Comparison of ENCODE assay signal across 23 cellular contexts in genomic region chr9:7289773-7290172, GRCh38.
DNase-seq lines count a peak whose midpoint lies in the region; ATAC-seq and TF ChIP-seq lines count a peak whose summit lies in the region.
"Had no signal": no experiment of that assay in that cellular context is flagged by ENCODE, and none has a peak within 500 bp of the region (broad histone marks: within the 10 kb centered on the region; RNA-seq: fewer than 3 reads in every experiment).

No MANE protein-coding gene starts in this region.

- H3K27ac Mint-ChIP-seq in glutamatergic neuron (ENCODE audit: unreplicated experiment): no peak overlapping the region
- H3K27ac Mint-ChIP-seq: activated B cell treated with CpG ODN at 0.5 μM for 24 hours; activated CD4-positive, alpha-beta memory T cell treated with anti-CD3 and anti-CD28 coated beads for 36 hours; B cell; effector memory CD8-positive, alpha-beta T cell; naive B cell had no signal

- TF ChIP-seq CTCF in GM13976 (IDR thresholded peaks at IDR 0.05; ENCODE audit: borderline replicate concordance, control extremely low read depth, extremely low read depth, insufficient read depth, missing control alignments) (no peak), glutamatergic neuron (IDR thresholded peaks at IDR 0.05; ENCODE audit: partially characterized antibody, unreplicated experiment) (no peak)

- in situ Hi-C loops in GM13976 (cut with MboI; ENCODE audit: low sequenced_read_pairs, unreplicated experiment): loop anchor here (10.0 kb wide), 1 partner anchor 65 kb away; no protein-coding TSS in a partner anchor

- ATAC-seq in GM19328 (IDR thresholded peaks at IDR 0.05; ENCODE audit: unreplicated experiment) (peak; percentile 53), GM21723 (IDR thresholded peaks at IDR 0.05; ENCODE audit: unreplicated experiment) (peak; percentile 63), HG03175 (IDR thresholded peaks at IDR 0.05; ENCODE audit: unreplicated experiment) (peak; percentile 52)
- ATAC-seq: effector memory CD8-positive, alpha-beta T cell; right cardiac atrium had no signal

- H3K4me1 Mint-ChIP-seq in glutamatergic neuron (ENCODE audit: low read depth, unreplicated experiment): no peaks in the 10 kb centered on the region

- no peaks in the 10 kb centered on the region for H3K36me3 Mint-ChIP-seq in glutamatergic neuron (ENCODE audit: unreplicated experiment)
- H3K36me3 Mint-ChIP-seq: activated CD4-positive, alpha-beta memory T cell treated with anti-CD3 and anti-CD28 coated beads for 36 hours; naive B cell had no signal

- peaks cover 3% of the 10 kb centered on the region for H3K9me3 Mint-ChIP-seq in glutamatergic neuron (ENCODE audit: unreplicated experiment)
- H3K9me3 Mint-ChIP-seq: activated B cell treated with CpG ODN at 0.5 μM for 24 hours; activated CD4-positive, alpha-beta memory T cell treated with anti-CD3 and anti-CD28 coated beads for 36 hours; effector memory CD8-positive, alpha-beta T cell; naive B cell had no signal

- H3K4me3 Mint-ChIP-seq in glutamatergic neuron (ENCODE audit: unreplicated experiment): no peak overlapping the region
- H3K4me3 Mint-ChIP-seq: activated B cell treated with CpG ODN at 0.5 μM for 24 hours; activated CD4-positive, alpha-beta memory T cell treated with anti-CD3 and anti-CD28 coated beads for 36 hours; B cell; effector memory CD8-positive, alpha-beta T cell; naive B cell had no signal

- H3K27me3 Mint-ChIP-seq in glutamatergic neuron (ENCODE audit: unreplicated experiment): no peaks in the 10 kb centered on the region

- peak; percentile 24 for DNase-seq in GM13976 (ENCODE audit: low spot score)
- DNase-seq in COR-L47 (lab: John Stamatoyannopoulos, UW): no peak
- no peak for DNase-seq in glutamatergic neuron
- no peak for DNase-seq in midbrain (lab: John Stamatoyannopoulos, UW)
- no peak for DNase-seq in NCI-H2081 (lab: John Stamatoyannopoulos, UW)
- DNase-seq: activated B cell treated with CpG ODN at 0.5 μM for 24 hours; activated CD4-positive, alpha-beta memory T cell treated with anti-CD3 and anti-CD28 coated beads for 36 hours; activated gamma-delta T cell treated with Interleukin-2 at 50 U/mL for 16 hours; activated T-cell treated with anti-CD3 and anti-CD28 coated beads for 4 hours; Caco-2; effector memory CD8-positive, alpha-beta T cell; IMR-90; kidney; mammary epithelial cell; naive B cell; NCI-H1417 treated with DMSO at 0.1 percent for 48 hours; NCI-H510A treated with DMSO at 0.1 percent for 48 hours; right cardiac atrium; T-helper 9 cell had no signal
